9 cellular contexts compared by ENCODE assay signal in the genomic region with DNA sequence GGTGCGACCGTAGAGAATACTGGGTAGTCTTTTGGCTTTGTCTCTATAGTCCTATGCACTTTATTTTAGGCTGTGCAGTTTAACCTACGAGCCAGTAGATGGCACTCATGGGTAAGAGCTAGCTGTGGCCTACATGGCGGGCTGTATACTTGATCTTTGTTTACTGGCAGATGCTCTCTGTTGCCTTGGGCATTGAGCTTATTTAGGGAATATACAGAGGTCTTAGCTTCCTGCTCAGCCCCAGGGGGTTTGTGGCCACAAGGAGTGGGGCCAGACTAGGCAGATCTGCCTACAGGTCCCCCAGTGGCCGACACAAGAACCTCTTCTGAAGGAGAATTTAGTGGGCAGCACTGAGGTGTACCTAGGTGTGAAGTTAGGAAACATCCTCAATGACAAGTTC.
DNase-seq lines count a peak whose midpoint lies in the region; ATAC-seq and TF ChIP-seq lines count a peak whose summit lies in the region.
"Had no signal": no experiment of that assay in that cellular context is flagged by ENCODE, and none has a peak within 500 bp of the region (broad histone marks: within the 10 kb centered on the region; RNA-seq: fewer than 3 reads in every experiment).

No MANE protein-coding gene starts in this region.

- TF ChIP-seq CTCF in WI38 (IDR thresholded peaks at IDR 0.05; ENCODE audit: low read depth, low read length) (peak; percentile 74), prostate gland (IDR thresholded peaks at IDR 0.05) (peak; percentile 22 to 52 (median 40)), vagina (IDR thresholded peaks at IDR 0.05) (peak in 1 of 3 experiments; percentile 38)

- no peaks in the 10 kb centered on the region for H3K36me3 ChIP-seq in CD4-positive, alpha-beta memory T cell (ENCODE audit: insufficient read depth, low read length)
- H3K36me3 ChIP-seq in prostate gland (no peaks in the 10 kb centered on the region), vagina (no peaks in the 10 kb centered on the region)

- POLR2A ChIA-PET in CD4-positive, alpha-beta memory T cell (lab: Charles Lee; ENCODE audit: partially characterized antibody) = no interaction called here

- H3K4me3 ChIP-seq in CD4-positive, alpha-beta memory T cell (ENCODE audit: low read length in 2 of 2) = no peak overlapping the region
- no peak overlapping the region for H3K4me3 ChIP-seq in WI38 (ENCODE audit: low read depth, low read length)
- no peak overlapping the region for H3K4me3 ChIP-seq in prostate gland
- H3K4me3 ChIP-seq in vagina = no peak overlapping the region

- H3K4me1 ChIP-seq in CD4-positive, alpha-beta memory T cell (ENCODE audit: insufficient read depth, low read length) = no peaks in the 10 kb centered on the region
- H3K4me1 ChIP-seq in prostate gland (replicated peaks) (no peaks in the 10 kb centered on the region), vagina (no peaks in the 10 kb centered on the region)

- no peaks in the 10 kb centered on the region for H3K36me3 Mint-ChIP-seq in CD4-positive, alpha-beta memory T cell
- H3K36me3 Mint-ChIP-seq: T-cell had no signal

- TF ChIP-seq POLR2A in prostate gland (IDR thresholded peaks at IDR 0.05) = no peak
- TF ChIP-seq POLR2A in vagina (IDR thresholded peaks at IDR 0.05) = no peak

- H3K27ac Mint-ChIP-seq in CD4-positive, alpha-beta memory T cell = no peak overlapping the region
- H3K27ac Mint-ChIP-seq: T-cell had no signal

- peak in 4 of 5 donors; percentile 7 to 22 (median 12) for DNase-seq in CD4-positive, alpha-beta memory T cell
- DNase-seq in NCI-H146 (lab: John Stamatoyannopoulos, UW) = peak; percentile 83
- peak; percentile 19 for DNase-seq in germinal center (ENCODE audit: low spot score)
- DNase-seq in prostate gland (ENCODE audit: low spot score) = no peak
- DNase-seq in vagina (ENCODE audit: extremely low spot score in 2 of 2) = no peak
- DNase-seq: T-cell had no signal

- no peaks in the 10 kb centered on the region for H3K27me3 Mint-ChIP-seq in CD4-positive, alpha-beta memory T cell

- 21% methylated on average over 5 of the region's 5 CpGs for WGBS in prostate gland

- no peaks in the 10 kb centered on the region for H3K27me3 ChIP-seq in CD4-positive, alpha-beta memory T cell (ENCODE audit: insufficient read depth, low read length)
- H3K27me3 ChIP-seq in prostate gland (replicated peaks; ENCODE audit: insufficient read depth) (no peaks in the 10 kb centered on the region), vagina (no peaks in the 10 kb centered on the region)

- peak overlapping the region in 1 of 8 donors; percentile 47 for H3K4me3 Mint-ChIP-seq in CD4-positive, alpha-beta memory T cell
- H3K4me3 Mint-ChIP-seq: T-cell had no signal

- ATAC-seq in GM18873 (IDR thresholded peaks at IDR 0.05; ENCODE audit: low FRiP score, unreplicated experiment) (peak; percentile 99), HG02970 (IDR thresholded peaks at IDR 0.05; ENCODE audit: low FRiP score, unreplicated experiment) (peak; percentile 98)

- H3K9me3 Mint-ChIP-seq in CD4-positive, alpha-beta memory T cell = no peaks in the 10 kb centered on the region
- H3K9me3 Mint-ChIP-seq: T-cell had no signal

- no peak overlapping the region for H3K27ac ChIP-seq in CD4-positive, alpha-beta memory T cell (ENCODE audit: low read depth, low read length)
- H3K27ac ChIP-seq in prostate gland (no peak overlapping the region), vagina (no peak overlapping the region)

- no peaks in the 10 kb centered on the region for H3K4me1 Mint-ChIP-seq in CD4-positive, alpha-beta memory T cell

- no peaks in the 10 kb centered on the region for H3K9me3 ChIP-seq in CD4-positive, alpha-beta memory T cell (ENCODE audit: control insufficient read depth in 1 of 2, low read length in 2 of 2)
- H3K9me3 ChIP-seq in prostate gland (no peaks in the 10 kb centered on the region), vagina (no peaks in the 10 kb centered on the region)

- intact Hi-C loops in CD4-positive, alpha-beta memory T cell (cut with micrococcal nuclease) = loop anchor here (5.0 kb wide), 1 partner anchor 322 kb away; no protein-coding TSS in a partner anchor
- intact Hi-C loops in prostate gland (cut with DNase I) (loop anchor here (5.0 kb wide), 2 partner anchors 177 to 322 kb away; no protein-coding TSS in a partner anchor), vagina (cut with DNase I) (loop anchor here (5.0 kb wide), 1 partner anchor 177 kb away; no protein-coding TSS in a partner anchor)

- CTCF ChIA-PET in CD4-positive, alpha-beta memory T cell (lab: Charles Lee; ENCODE audit: partially characterized antibody) = interaction anchor here (1.1 kb wide), 1 partner anchor 323 kb away, joined by 3 read pairs; no protein-coding TSS in a partner anchor

Comparison
In these comparisons a context has a peak if more than half of its experiments do, and no peak if none do; other contexts are left out.
1. DNase-seq: peak in CD4-positive, alpha-beta memory T cell (4 of 5), NCI-H146 (single experiment) and germinal center (single experiment); none in prostate gland (single experiment) and vagina (0 of 2).